In genomic region chr13:73738626-73739025, GRCh38 we compare ENCODE assay signal across 15 cellular contexts.
"Had no signal": no experiment of that assay in that cellular context is flagged by ENCODE, and none has a peak within 500 bp of the region (broad histone marks: within the 10 kb centered on the region; RNA-seq: fewer than 3 reads in every experiment).

No MANE protein-coding gene starts in this region.

- H3K27me3 ChIP-seq: foreskin keratinocyte, right atrium auricular region, sigmoid colon, stomach had no signal

- FAIRE-seq: endometrium, small intestine had no signal

- H3K4me1 ChIP-seq: foreskin keratinocyte, right atrium auricular region had no signal

- H3K4me3 ChIP-seq: lung, right atrium auricular region, sigmoid colon, stomach had no signal

- H3K36me3 ChIP-seq: right atrium auricular region, sigmoid colon, stomach had no signal

- H3K9me3 ChIP-seq: right atrium auricular region, sigmoid colon, stomach had no signal

- H3K27ac ChIP-seq: foreskin keratinocyte, right atrium auricular region, sigmoid colon, stomach had no signal

- DNase-seq: effector memory CD4-positive, alpha-beta T cell; foreskin keratinocyte; left colon; left ventricle myocardium superior; natural killer cell; sigmoid colon; small intestine; stimulated activated CD4-positive, alpha-beta T cell treated with anti-CD3 and anti-CD28 coated beads, Interleukin-12 subunit alpha, Interleukin-12 subunit beta, amount 100 ng/mL, for 4 hours; stimulated activated naive CD4-positive, alpha-beta T cell; stomach; substantia nigra; trophoblast cell had no signal
